In the genomic region with DNA sequence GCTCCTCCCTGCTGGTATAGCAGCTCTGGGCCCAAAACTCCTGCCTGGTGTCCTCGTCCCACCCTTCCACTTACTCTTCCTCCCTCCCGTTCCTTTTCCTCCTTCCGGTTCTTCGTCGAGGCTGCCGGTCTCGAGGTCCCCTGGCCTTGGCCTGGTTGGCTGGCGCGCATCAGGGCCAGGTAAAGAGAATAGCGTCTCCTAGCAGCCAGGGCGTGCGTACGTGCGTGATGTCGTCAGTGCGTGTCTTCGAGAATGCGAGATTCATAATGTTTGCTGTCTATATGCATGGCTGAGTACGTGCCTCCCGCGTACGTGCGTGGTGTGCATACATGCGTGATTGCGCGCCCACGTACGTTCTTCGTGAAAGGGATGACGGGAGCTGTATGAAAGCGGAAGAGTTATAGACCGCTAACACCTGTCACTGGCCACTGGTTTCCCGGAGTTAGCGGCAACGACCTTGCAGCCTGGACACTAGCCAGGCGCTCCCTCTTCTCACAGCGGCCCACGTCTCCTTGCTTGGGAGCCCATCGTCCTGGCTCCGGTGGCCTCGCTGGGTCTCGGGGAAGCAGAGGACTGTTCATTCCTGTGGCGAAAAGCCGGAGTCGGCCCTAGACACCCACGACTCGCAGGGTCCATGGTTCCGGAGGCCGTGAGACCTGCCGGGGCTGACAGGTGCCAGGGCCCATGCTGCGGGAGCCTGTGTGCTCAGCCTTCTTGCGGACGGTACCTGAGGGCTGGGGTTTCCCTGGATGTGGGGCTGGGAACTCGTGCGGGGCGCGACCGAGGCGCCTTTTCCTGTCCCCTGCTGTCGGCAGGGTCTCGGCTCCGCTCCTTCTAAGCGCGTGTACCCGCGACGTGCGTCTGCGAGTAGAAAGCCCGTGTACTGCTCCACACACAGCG, we compare ENCODE assay signal across 8 cellular contexts. TPM values are rescaled to one million over a fixed set of nuclear protein-coding genes. Genes with fewer than 3 reads are reported as not detected.
DNase-seq lines count a peak whose midpoint lies in the region; TF ChIP-seq lines count a peak whose summit lies in the region.

A gene (plus strand): TSS at position 392 of the 900 bp plus-strand sequence. CDS start 4,619 bp downstream, outside the sequence.

- H3K9me2 ChIP-seq in Loucy (replicated peaks; ENCODE audit: low read depth, low read length): no peaks in the 10 kb centered on the region

- no peaks in the 10 kb centered on the region for H3F3A ChIP-seq in Loucy (ENCODE audit: low read depth)

- H3K9me3 Mint-ChIP-seq in neural crest cell: no peaks in the 10 kb centered on the region

- H3K27me3 ChIP-seq in H7 (ENCODE audit: control insufficient read depth, insufficient read depth, low read length): peaks cover 8% of the 10 kb centered on the region
- H3K27me3 ChIP-seq in Loucy (ENCODE audit: insufficient read depth, low read length, poor library complexity, severe bottlenecking): no peaks in the 10 kb centered on the region
- no peaks in the 10 kb centered on the region for H3K27me3 ChIP-seq in stomach

- H3K79me2 ChIP-seq in Loucy (ENCODE audit: insufficient read depth, low read length): peaks cover 5% of the 10 kb centered on the region; the same call in 1 of the 2 replicates

- H3K27me3 Mint-ChIP-seq in neural crest cell (ENCODE audit: low read depth): no peaks in the 10 kb centered on the region

- peak within 1 kb of the TSS; percentile 96 for H3K27ac Mint-ChIP-seq in neural crest cell (ENCODE audit: unreplicated experiment)

- DNase-seq in ELF-1 (ENCODE audit: low read depth, low spot score) (peak; percentile 94), H7 (peak; percentile 44), SHP77 (lab: John Stamatoyannopoulos, UW) (peak; percentile 85 to 86), fibroblast of the conjunctiva (ENCODE audit: low read depth) (peak; percentile 93), neural crest cell (ENCODE audit: low read depth, low spot score) (peak; percentile 47), stomach (peak; percentile 89)
- peak; percentile 83 for DNase-seq in activated effector memory CD4-positive, alpha-beta T cell treated with Interleukin-2 at 50 U/mL for 16 hours

- H3K36me3 Mint-ChIP-seq in neural crest cell (ENCODE audit: low read depth): no peaks in the 10 kb centered on the region

- H3K4me3 Mint-ChIP-seq in neural crest cell: peak within 1 kb of the TSS; percentile 97

- peaks cover 7% of the 10 kb centered on the region for H3K4me1 Mint-ChIP-seq in neural crest cell

- intact Hi-C loops in stomach (cut with DNase I; ENCODE audit: low total_unique reads): no loop called here

- H3K4me3 ChIP-seq in H7 (ENCODE audit: insufficient read depth, low read depth, low read length) (peak within 1 kb of the TSS; percentile 68), Loucy (ENCODE audit: low read length, poor library complexity, severe bottlenecking) (peak within 1 kb of the TSS; percentile 83), stomach (peak within 1 kb of the TSS; percentile 55 to 66 (median 60))

- TF ChIP-seq CTCF in Loucy (conservative IDR thresholded peaks at IDR 0.05; ENCODE audit: low read length) (no peak), neural crest cell (conservative IDR thresholded peaks at IDR 0.05) (no peak), stomach (IDR thresholded peaks at IDR 0.05) (no peak)

- no peaks in the 10 kb centered on the region for H3K9me3 ChIP-seq in Loucy (ENCODE audit: insufficient read depth, low read depth, low read length)
- H3K9me3 ChIP-seq in stomach: no peaks in the 10 kb centered on the region

- H3K36me3 ChIP-seq in H7 (replicated peaks; ENCODE audit: control insufficient read depth, insufficient read depth, low read length): no peaks in the 10 kb centered on the region
- H3K36me3 ChIP-seq in Loucy (ENCODE audit: insufficient read depth, low read length): no peaks in the 10 kb centered on the region
- H3K36me3 ChIP-seq in stomach: peaks cover 0 to 9% (median 3%) of the 10 kb centered on the region in 4 donors

- H3K4me2 ChIP-seq in Loucy (ENCODE audit: low read depth, low read length, poor library complexity, severe bottlenecking): peak within 1 kb of the TSS; percentile 85

- H3K4me1 ChIP-seq in Loucy (ENCODE audit: insufficient read depth, low read length, poor library complexity, severe bottlenecking) (no peaks in the 10 kb centered on the region), stomach (peaks cover 0 to 11% (median 8%) of the 10 kb centered on the region in 4 donors)

- no peak for TF ChIP-seq POLR2A in stomach (IDR thresholded peaks at IDR 0.05)

- no peaks in the 10 kb centered on the region for H4K20me1 ChIP-seq in Loucy (ENCODE audit: insufficient read depth, low read length, poor library complexity, severe bottlenecking)

- peak within 1 kb of the TSS; percentile 79 for H2AFZ ChIP-seq in Loucy (ENCODE audit: low read length)

- H3K9ac ChIP-seq in Loucy (ENCODE audit: low read depth, low read length, poor library complexity, severe bottlenecking): peak within 1 kb of the TSS; percentile 81

- WGBS in stomach, 5 donors: 0 to 55% (median 7%) methylated on average over 36 to 71 of the region's 71 CpGs

- TF ChIP-seq EP300 in stomach (IDR thresholded peaks at IDR 0.05): peak; percentile 86

- peak within 1 kb of the TSS; percentile 91 to 94 (median 94) for H3K27ac ChIP-seq in stomach

RNA-seq across cellular contexts. Expression of the gene that starts here (rescaled TPM):
- 8.2 and 12.1 TPM in 2 replicates for total RNA-seq in H7 (2014; rRNA removed; shearing (Covaris generic))
- total RNA-seq in neural crest cell: 14.5 and 14.6 TPM in 2 replicates
- 10 to 100 TPM in 3 of 5 donors, 1 to 10 TPM in 2; 1.2 to 23.5 (median 13.4) TPM for total RNA-seq in stomach
- polyA plus RNA-seq in stomach: 10 to 100 TPM; 17.9 to 27.0 (median 21.5) TPM

Comparison
In these comparisons a context has a peak if more than half of its experiments do, and no peak if none do; other contexts are left out.
1. Peak in every context shown above with its lines: DNase-seq, H3K4me3 ChIP-seq and H3K27ac ChIP-seq.
2. DNase-seq: peak in every context shown above with its lines; median percentile 94 in ELF-1; 93 in fibroblast of the conjunctiva; 89 in stomach; 86 in SHP77; 83 in activated effector memory CD4-positive, alpha-beta T cell treated with Interleukin-2 at 50 U/mL for 16 hours; 47 in neural crest cell; 44 in H7.